In genomic region chr7:44561962-44562621, GRCh38 we compare ENCODE assay signal across 1 cellular context.
TF ChIP-seq lines count a peak whose summit lies in the region.

No MANE protein-coding gene starts in this region.

TF ChIP-seq in HepG2, 621 proteins besides CTCF, POLR2A, EP300 and RAD21 (continued from another document and continues in another):
- TF ChIP-seq ATF3 (CRISPR knock-in tag; IDR thresholded peaks at IDR 0.05): peak; percentile 83
- peak; percentile 66; the same call in 1 of the 2 replicates for TF ChIP-seq MED13 (CRISPR knock-in tag; IDR thresholded peaks at IDR 0.05)
- TF ChIP-seq MYNN (CRISPR knock-in tag; IDR thresholded peaks at IDR 0.05; ENCODE audit: low read depth): no peak
- TF ChIP-seq, protein P1, sequence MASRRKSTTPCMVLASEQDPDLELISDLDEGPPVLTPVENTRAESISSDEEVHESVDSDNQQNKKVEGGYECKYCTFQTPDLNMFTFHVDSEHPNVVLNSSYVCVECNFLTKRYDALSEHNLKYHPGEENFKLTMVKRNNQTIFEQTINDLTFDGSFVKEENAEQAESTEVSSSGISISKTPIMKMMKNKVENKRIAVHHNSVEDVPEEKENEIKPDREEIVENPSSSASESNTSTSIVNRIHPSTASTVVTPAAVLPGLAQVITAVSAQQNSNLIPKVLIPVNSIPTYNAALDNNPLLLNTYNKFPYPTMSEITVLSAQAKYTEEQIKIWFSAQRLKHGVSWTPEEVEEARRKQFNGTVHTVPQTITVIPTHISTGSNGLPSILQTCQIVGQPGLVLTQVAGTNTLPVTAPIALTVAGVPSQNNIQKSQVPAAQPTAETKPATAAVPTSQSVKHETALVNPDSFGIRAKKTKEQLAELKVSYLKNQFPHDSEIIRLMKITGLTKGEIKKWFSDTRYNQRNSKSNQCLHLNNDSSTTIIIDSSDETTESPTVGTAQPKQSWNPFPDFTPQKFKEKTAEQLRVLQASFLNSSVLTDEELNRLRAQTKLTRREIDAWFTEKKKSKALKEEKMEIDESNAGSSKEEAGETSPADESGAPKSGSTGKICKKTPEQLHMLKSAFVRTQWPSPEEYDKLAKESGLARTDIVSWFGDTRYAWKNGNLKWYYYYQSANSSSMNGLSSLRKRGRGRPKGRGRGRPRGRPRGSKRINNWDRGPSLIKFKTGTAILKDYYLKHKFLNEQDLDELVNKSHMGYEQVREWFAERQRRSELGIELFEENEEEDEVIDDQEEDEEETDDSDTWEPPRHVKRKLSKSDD (CRISPR knock-in tag; IDR thresholded peaks at IDR 0.05; ENCODE audit: low read depth): peak; percentile 23; the same call in 1 of the 2 replicates
- TF ChIP-seq PHF8 (CRISPR knock-in tag; IDR thresholded peaks at IDR 0.05): peak; percentile 36; the same call in 1 of the 2 replicates
- TF ChIP-seq GATAD2A (CRISPR knock-in tag; IDR thresholded peaks at IDR 0.05): peak; percentile 87
- peak; percentile 93 for TF ChIP-seq PHF21A (CRISPR knock-in tag; IDR thresholded peaks at IDR 0.05)
- TF ChIP-seq SRSF4 (IDR thresholded peaks at IDR 0.05; ENCODE audit: low read depth, low read length, poor library complexity, severe bottlenecking): no peak
- TF ChIP-seq AKNA (CRISPR knock-in tag; IDR thresholded peaks at IDR 0.05; ENCODE audit: borderline replicate concordance): no peak
- TF ChIP-seq ZNF788 (CRISPR knock-in tag; IDR thresholded peaks at IDR 0.05; ENCODE audit: borderline replicate concordance): peak; percentile 34; the same call in 1 of the 2 replicates
- TF ChIP-seq ZNF430 (CRISPR knock-in tag; IDR thresholded peaks at IDR 0.05): peak; percentile 37; the same call in 1 of the 2 replicates
- peak; percentile 75; the same call in 1 of the 2 replicates for TF ChIP-seq KDM3A (CRISPR knock-in tag; IDR thresholded peaks at IDR 0.05; ENCODE audit: low read depth)
- 0 out of 2 replicates have a peak, but pooled peaks have one; percentile 28 for TF ChIP-seq ESRRA (CRISPR knock-in tag; IDR thresholded peaks at IDR 0.05; ENCODE audit: low read depth)
- peak; percentile 78 for TF ChIP-seq KDM2A (CRISPR knock-in tag; IDR thresholded peaks at IDR 0.05; ENCODE audit: borderline replicate concordance, low read depth)
- peak; percentile 27; the same call in 1 of the 2 replicates for TF ChIP-seq ZNF143 (CRISPR knock-in tag; IDR thresholded peaks at IDR 0.05)
- peak; percentile 95 for TF ChIP-seq HNF4A (CRISPR knock-in tag; IDR thresholded peaks at IDR 0.05)
- TF ChIP-seq, protein P2, sequence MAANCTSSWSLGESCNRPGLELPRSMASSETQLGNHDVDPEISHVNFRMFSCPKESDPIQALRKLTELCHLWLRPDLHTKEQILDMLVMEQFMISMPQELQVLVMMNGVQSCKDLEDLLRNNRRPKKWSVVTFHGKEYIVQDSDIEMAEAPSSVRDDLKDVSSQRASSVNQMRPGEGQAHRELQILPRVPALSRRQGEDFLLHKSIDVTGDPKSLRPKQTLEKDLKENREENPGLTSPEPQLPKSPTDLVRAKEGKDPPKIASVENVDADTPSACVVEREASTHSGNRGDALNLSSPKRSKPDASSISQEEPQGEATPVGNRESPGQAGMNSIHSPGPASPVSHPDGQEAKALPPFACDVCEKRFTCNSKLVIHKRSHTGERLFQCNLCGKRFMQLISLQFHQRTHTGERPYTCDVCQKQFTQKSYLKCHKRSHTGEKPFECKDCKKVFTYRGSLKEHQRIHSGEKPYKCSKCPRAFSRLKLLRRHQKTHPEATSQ (CRISPR knock-in tag; IDR thresholded peaks at IDR 0.05; ENCODE audit: borderline replicate concordance): 0 out of 2 replicates have a peak, but pooled peaks have one; percentile 20
- peak; percentile 57; the same call in 1 of the 2 replicates for TF ChIP-seq ZNF441 (CRISPR knock-in tag; IDR thresholded peaks at IDR 0.05; ENCODE audit: borderline replicate concordance)
- 0 out of 2 replicates have a peak, but pooled peaks have one; percentile 35 for TF ChIP-seq LCORL (IDR thresholded peaks at IDR 0.05)
- peak; percentile 88 for TF ChIP-seq LCORL (CRISPR knock-in tag; IDR thresholded peaks at IDR 0.05)
- TF ChIP-seq REPIN1 (CRISPR knock-in tag; IDR thresholded peaks at IDR 0.05; ENCODE audit: borderline replicate concordance, low read depth): peak; percentile 65; the same call in 1 of the 2 replicates
- peak; percentile 55 for TF ChIP-seq MYC (CRISPR knock-in tag; IDR thresholded peaks at IDR 0.05; ENCODE audit: borderline replicate concordance)
- TF ChIP-seq ZNF670 (CRISPR knock-in tag; IDR thresholded peaks at IDR 0.05; ENCODE audit: borderline replicate concordance): no peak
- TF ChIP-seq, protein P3, sequence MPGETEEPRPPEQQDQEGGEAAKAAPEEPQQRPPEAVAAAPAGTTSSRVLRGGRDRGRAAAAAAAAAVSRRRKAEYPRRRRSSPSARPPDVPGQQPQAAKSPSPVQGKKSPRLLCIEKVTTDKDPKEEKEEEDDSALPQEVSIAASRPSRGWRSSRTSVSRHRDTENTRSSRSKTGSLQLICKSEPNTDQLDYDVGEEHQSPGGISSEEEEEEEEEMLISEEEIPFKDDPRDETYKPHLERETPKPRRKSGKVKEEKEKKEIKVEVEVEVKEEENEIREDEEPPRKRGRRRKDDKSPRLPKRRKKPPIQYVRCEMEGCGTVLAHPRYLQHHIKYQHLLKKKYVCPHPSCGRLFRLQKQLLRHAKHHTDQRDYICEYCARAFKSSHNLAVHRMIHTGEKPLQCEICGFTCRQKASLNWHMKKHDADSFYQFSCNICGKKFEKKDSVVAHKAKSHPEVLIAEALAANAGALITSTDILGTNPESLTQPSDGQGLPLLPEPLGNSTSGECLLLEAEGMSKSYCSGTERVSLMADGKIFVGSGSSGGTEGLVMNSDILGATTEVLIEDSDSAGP (CRISPR knock-in tag; IDR thresholded peaks at IDR 0.05; ENCODE audit: borderline replicate concordance): no peak
- no peak for TF ChIP-seq ZFP36L2 (CRISPR knock-in tag; IDR thresholded peaks at IDR 0.05)
- peak; percentile 84 for TF ChIP-seq SALL1 (CRISPR knock-in tag; IDR thresholded peaks at IDR 0.05)
- TF ChIP-seq HOXA3 (CRISPR knock-in tag; IDR thresholded peaks at IDR 0.05): peak; percentile 14; the same call in 1 of the 2 replicates
- 0 out of 2 replicates have a peak, but pooled peaks have one; percentile 26 for TF ChIP-seq KLF6 (CRISPR knock-in tag; IDR thresholded peaks at IDR 0.05)
- TF ChIP-seq NONO (IDR thresholded peaks at IDR 0.05): no peak
- TF ChIP-seq NONO (CRISPR knock-in tag; conservative IDR thresholded peaks at IDR 0.05): 0 out of 2 replicates have a peak, but pooled peaks have one; percentile 26
- TF ChIP-seq ZNF607 (CRISPR knock-in tag; IDR thresholded peaks at IDR 0.05; ENCODE audit: borderline replicate concordance): no peak
- peak; percentile 85 for TF ChIP-seq ZMYM2 (CRISPR knock-in tag; IDR thresholded peaks at IDR 0.05)
- peak; percentile 89 for TF ChIP-seq TFAP4 (IDR thresholded peaks at IDR 0.05; ENCODE audit: borderline replicate concordance, low read depth)
- TF ChIP-seq ZNF460 (CRISPR knock-in tag; IDR thresholded peaks at IDR 0.05; ENCODE audit: borderline replicate concordance): peak; percentile 95
- no peak for TF ChIP-seq YY1 (IDR thresholded peaks at IDR 0.05; ENCODE audit: insufficient read depth, insufficient replicate concordance, low read depth, low read length)
- no peak for TF ChIP-seq EZH2 (conservative IDR thresholded peaks at IDR 0.05; ENCODE audit: low read depth, low read length)
- no peak for TF ChIP-seq ZNF639 (CRISPR knock-in tag; conservative IDR thresholded peaks at IDR 0.05)
- TF ChIP-seq ZNF576 (CRISPR knock-in tag; IDR thresholded peaks at IDR 0.05): no peak
- TF ChIP-seq SRF (IDR thresholded peaks at IDR 0.05; ENCODE audit: low read depth, low read length): no peak
- TF ChIP-seq ZNF550 (CRISPR knock-in tag; IDR thresholded peaks at IDR 0.05; ENCODE audit: borderline replicate concordance): no peak
- TF ChIP-seq ZNF567 (CRISPR knock-in tag; IDR thresholded peaks at IDR 0.05; ENCODE audit: borderline replicate concordance): no peak
- TF ChIP-seq ZNF549 (CRISPR knock-in tag; IDR thresholded peaks at IDR 0.05): no peak
- peak; percentile 67; the same call in 1 of the 2 replicates for TF ChIP-seq TOPORS (CRISPR knock-in tag; IDR thresholded peaks at IDR 0.05)
- no peak for TF ChIP-seq ZNF343 (CRISPR knock-in tag; IDR thresholded peaks at IDR 0.05)
- peak; percentile 81; the same call in 1 of the 2 replicates for TF ChIP-seq ZNF317 (CRISPR knock-in tag; IDR thresholded peaks at IDR 0.05)
- TF ChIP-seq BCL6 (CRISPR knock-in tag; IDR thresholded peaks at IDR 0.05): peak; percentile 79
- peak; percentile 58; the same call in 1 of the 2 replicates for TF ChIP-seq ZNF644 (CRISPR knock-in tag; IDR thresholded peaks at IDR 0.05; ENCODE audit: low read depth)
- TF ChIP-seq, protein P4, sequence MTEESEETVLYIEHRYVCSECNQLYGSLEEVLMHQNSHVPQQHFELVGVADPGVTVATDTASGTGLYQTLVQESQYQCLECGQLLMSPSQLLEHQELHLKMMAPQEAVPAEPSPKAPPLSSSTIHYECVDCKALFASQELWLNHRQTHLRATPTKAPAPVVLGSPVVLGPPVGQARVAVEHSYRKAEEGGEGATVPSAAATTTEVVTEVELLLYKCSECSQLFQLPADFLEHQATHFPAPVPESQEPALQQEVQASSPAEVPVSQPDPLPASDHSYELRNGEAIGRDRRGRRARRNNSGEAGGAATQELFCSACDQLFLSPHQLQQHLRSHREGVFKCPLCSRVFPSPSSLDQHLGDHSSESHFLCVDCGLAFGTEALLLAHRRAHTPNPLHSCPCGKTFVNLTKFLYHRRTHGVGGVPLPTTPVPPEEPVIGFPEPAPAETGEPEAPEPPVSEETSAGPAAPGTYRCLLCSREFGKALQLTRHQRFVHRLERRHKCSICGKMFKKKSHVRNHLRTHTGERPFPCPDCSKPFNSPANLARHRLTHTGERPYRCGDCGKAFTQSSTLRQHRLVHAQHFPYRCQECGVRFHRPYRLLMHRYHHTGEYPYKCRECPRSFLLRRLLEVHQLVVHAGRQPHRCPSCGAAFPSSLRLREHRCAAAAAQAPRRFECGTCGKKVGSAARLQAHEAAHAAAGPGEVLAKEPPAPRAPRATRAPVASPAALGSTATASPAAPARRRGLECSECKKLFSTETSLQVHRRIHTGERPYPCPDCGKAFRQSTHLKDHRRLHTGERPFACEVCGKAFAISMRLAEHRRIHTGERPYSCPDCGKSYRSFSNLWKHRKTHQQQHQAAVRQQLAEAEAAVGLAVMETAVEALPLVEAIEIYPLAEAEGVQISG (CRISPR knock-in tag; IDR thresholded peaks at IDR 0.05): peak; percentile 51
- TF ChIP-seq KDM6A (CRISPR knock-in tag; IDR thresholded peaks at IDR 0.05; ENCODE audit: low read depth): peak; percentile 72; the same call in 1 of the 2 replicates
